Comparison of ENCODE assay signal across 18 cellular contexts in the genomic region with DNA sequence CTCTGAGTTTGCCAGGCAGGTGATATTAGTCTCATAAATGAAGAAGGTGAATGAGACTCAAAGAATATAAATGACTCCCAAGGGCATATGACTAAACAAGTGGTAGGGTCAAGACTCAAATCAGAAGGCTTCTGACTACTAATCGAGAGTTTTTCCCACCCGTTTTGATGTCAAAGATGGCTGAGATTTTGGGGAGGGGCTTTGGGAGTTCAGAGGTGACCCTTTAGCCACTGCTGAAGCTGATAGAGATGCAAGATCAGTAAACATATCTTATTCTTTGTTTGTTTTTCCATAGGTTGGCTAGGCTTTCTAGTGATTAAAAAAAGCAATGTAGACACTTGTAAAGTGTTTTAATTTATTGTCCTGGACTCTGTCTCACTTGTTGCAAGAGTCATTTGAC.
"Had no signal": no experiment of that assay in that cellular context is flagged by ENCODE, and none has a peak within 500 bp of the region (broad histone marks: within the 10 kb centered on the region; RNA-seq: fewer than 3 reads in every experiment).

No MANE protein-coding gene starts in this region.

- H3K27me3 ChIP-seq: cardiac muscle cell, sigmoid colon, stomach, upper lobe of left lung had no signal

- DNase-seq: activated CD4-positive, alpha-beta memory T cell treated with anti-CD3 and anti-CD28 coated beads, Interleukin-2, amount 10 ng/mL, durations not matched to agents 7 days and 5 days; activated CD4-positive, alpha-beta T cell treated with anti-CD3 and anti-CD28 coated beads for 48 hours; activated CD8-positive, alpha-beta memory T cell treated with anti-CD3 and anti-CD28 coated beads, Interleukin-2, amount 10 ng/mL, durations not matched to agents 7 days and 5 days; amygdala; effector memory CD4-positive, alpha-beta T cell; foreskin fibroblast; mesendoderm; nucleus accumbens; posterior cingulate gyrus; sigmoid colon; stomach; upper lobe of left lung had no signal

- H3K27ac Mint-ChIP-seq: dendritic cell treated with granulocyte-macrophage colony-stimulating factor and Interleukin-4, amounts not matched to agents 40 ng/mL and 50 ng/mL, for 4 days had no signal

- H3K27me3 Mint-ChIP-seq: activated CD4-positive, alpha-beta memory T cell treated with anti-CD3 and anti-CD28 coated beads, Interleukin-2, amount 10 ng/mL, durations not matched to agents 7 days and 5 days; activated CD8-positive, alpha-beta memory T cell treated with anti-CD3 and anti-CD28 coated beads, Interleukin-2, amount 10 ng/mL, durations not matched to agents 7 days and 5 days; activated naive CD8-positive, alpha-beta T cell; dendritic cell treated with granulocyte-macrophage colony-stimulating factor and Interleukin-4, amounts not matched to agents 40 ng/mL and 50 ng/mL, for 4 days had no signal

- ATAC-seq: activated CD8-positive, alpha-beta memory T cell treated with anti-CD3 and anti-CD28 coated beads, Interleukin-2, amount 10 ng/mL, durations not matched to agents 7 days and 5 days; WTC11 had no signal

- H3K9me3 ChIP-seq: sigmoid colon, stomach, upper lobe of left lung had no signal

- H3K27ac ChIP-seq: cardiac muscle cell, sigmoid colon had no signal

- H3K36me3 ChIP-seq: cardiac muscle cell, sigmoid colon, stomach, upper lobe of left lung had no signal

- H3K4me3 Mint-ChIP-seq: activated CD4-positive, alpha-beta memory T cell treated with anti-CD3 and anti-CD28 coated beads, Interleukin-2, amount 10 ng/mL, durations not matched to agents 7 days and 5 days; activated CD8-positive, alpha-beta memory T cell treated with anti-CD3 and anti-CD28 coated beads, Interleukin-2, amount 10 ng/mL, durations not matched to agents 7 days and 5 days; activated naive CD8-positive, alpha-beta T cell; dendritic cell treated with granulocyte-macrophage colony-stimulating factor and Interleukin-4, amounts not matched to agents 40 ng/mL and 50 ng/mL, for 4 days; nephron; T-helper 2 cell treated with Interferon-gamma antibody and Interleukin-4, amounts not matched to agents 5 μg/mL and 100 μg/mL, for 36 hours; WTC11 had no signal

- H3K9me3 Mint-ChIP-seq: activated CD4-positive, alpha-beta memory T cell treated with anti-CD3 and anti-CD28 coated beads, Interleukin-2, amount 10 ng/mL, durations not matched to agents 7 days and 5 days; dendritic cell treated with granulocyte-macrophage colony-stimulating factor and Interleukin-4, amounts not matched to agents 40 ng/mL and 50 ng/mL, for 4 days; nephron had no signal

- H3K4me3 ChIP-seq: cardiac muscle cell, sigmoid colon, stomach, upper lobe of left lung had no signal
